In genomic region chr17:29833801-29834200, GRCh38 we compare ENCODE assay signal across 23 cellular contexts.
DNase-seq lines count a peak whose midpoint lies in the region; ATAC-seq, FAIRE-seq and TF ChIP-seq lines count a peak whose summit lies in the region.
"Had no signal": no experiment of that assay in that cellular context is flagged by ENCODE, and none has a peak within 500 bp of the region (broad histone marks: within the 10 kb centered on the region; RNA-seq: fewer than 3 reads in every experiment).

No MANE protein-coding gene starts in this region.

- no peaks in the 10 kb centered on the region for H3K79me2 ChIP-seq in HepG2 (ENCODE audit: insufficient read depth, low read length)

- no peak overlapping the region for H3K4me3 ChIP-seq in HepG2 (replicated peaks in 1 of 3; ENCODE audit: insufficient read depth in 1 of 3, low read depth in 2 of 3, low read length in 3 of 3)
- no peak overlapping the region for H3K4me3 ChIP-seq in right lobe of liver
- no peak overlapping the region for H3K4me3 ChIP-seq in spleen
- H3K4me3 ChIP-seq: A549; BLaER1 treated with 17β-estradiol and CSF1 and Interleukin-3, amounts not matched to agents 10 nM and 100 nM; GM12878 had no signal

- peaks cover 13% of the 10 kb centered on the region for H3K4me1 Mint-ChIP-seq in T-helper 17 cell

- POLR2A ChIA-PET in HepG2 (lab: Yijun Ruan, JAX): no interaction called here

- H3K27ac Mint-ChIP-seq in T-helper 17 cell: peak overlapping the region; percentile 8
- H3K27ac Mint-ChIP-seq: B cell; CD4-positive, alpha-beta T cell; CD8-positive, alpha-beta T cell had no signal

- no peaks in the 10 kb centered on the region for H3K36me3 ChIP-seq in HepG2 (replicated peaks in 1 of 2; ENCODE audit: control insufficient read depth in 1 of 2, insufficient read depth in 2 of 2, low read length in 2 of 2)
- H3K36me3 ChIP-seq in right lobe of liver: no peaks in the 10 kb centered on the region
- H3K36me3 ChIP-seq in spleen: peaks cover 0 to 6% (median 0%) of the 10 kb centered on the region in 6 donors

- H3K4me3 Mint-ChIP-seq in T-helper 17 cell: no peak overlapping the region
- H3K4me3 Mint-ChIP-seq: B cell; CD4-positive, alpha-beta T cell; CD8-positive, alpha-beta T cell had no signal

- no peak for TF ChIP-seq RAD21 in HepG2 (CRISPR knock-in tag; IDR thresholded peaks at IDR 0.05)

- no peak overlapping the region for H3K9ac ChIP-seq in HepG2 (ENCODE audit: insufficient read depth, low read depth, low read length)
- H3K9ac ChIP-seq: BLaER1 treated with 17β-estradiol and CSF1 and Interleukin-3, amounts not matched to agents 10 nM and 100 nM had no signal

- H3K27me3 ChIP-seq in HepG2 (ENCODE audit: control insufficient read depth in 1 of 2, insufficient read depth in 2 of 2, low read length in 2 of 2) (no peaks in the 10 kb centered on the region), right lobe of liver (no peaks in the 10 kb centered on the region), spleen (replicated peaks in 1 of 7) (no peaks in the 10 kb centered on the region)
- H3K27me3 ChIP-seq: BLaER1 treated with 17β-estradiol and CSF1 and Interleukin-3, amounts not matched to agents 10 nM and 100 nM had no signal

- TF ChIP-seq EP300 in HepG2 (IDR thresholded peaks at IDR 0.05; ENCODE audit: low read depth in 2 of 2, low read length in 2 of 2): no peak
- TF ChIP-seq EP300 in HepG2 (CRISPR knock-in tag; IDR thresholded peaks at IDR 0.05; ENCODE audit: borderline replicate concordance): no peak

- in situ Hi-C loops in HepG2 (cut with HindIII; ENCODE audit: extremely low pct_ligation_motif_present, low pct_unique_long_range_greater_than_20kb): loop anchor here (10.0 kb wide), 1 partner anchor 61 kb away; no protein-coding TSS in a partner anchor

- CTCF ChIA-PET in HepG2 (lab: Yijun Ruan, JAX; ENCODE audit: low intra/inter-chr PET ratio, low total read pairs): no interaction called here

- H3K4me1 ChIP-seq in HepG2 (ENCODE audit: insufficient read depth, low read length) (peaks cover 6% of the 10 kb centered on the region; the same call in 1 of the 2 replicates), right lobe of liver (no peaks in the 10 kb centered on the region), spleen (no peaks in the 10 kb centered on the region)
- H3K4me1 ChIP-seq: Caco-2 had no signal

- H3K36me3 Mint-ChIP-seq in T-helper 17 cell (ENCODE audit: low read depth): peaks cover 3% of the 10 kb centered on the region
- H3K36me3 Mint-ChIP-seq: CD8-positive, alpha-beta T cell had no signal

- no TSS peak for BruUV-seq in HepG2 (replicated peaks; lab: Mats Ljungman, UMichigan)

- H4K20me1 ChIP-seq in HepG2 (ENCODE audit: insufficient read depth, low read length): no peaks in the 10 kb centered on the region

- no peak for FAIRE-seq in HepG2 (lab: Jason Lieb, UNC)
- FAIRE-seq in frontal cortex (lab: Jason Lieb, UNC): peak; percentile 39
- FAIRE-seq: A549, D721Med, GM12892, GM18507 had no signal

- H3K27ac ChIP-seq in HepG2 (ENCODE audit: extremely low read length, insufficient read depth, low read length) (no peak overlapping the region), right lobe of liver (no peak overlapping the region), spleen (no peak overlapping the region)
- H3K27ac ChIP-seq: 22Rv1; A549; BLaER1 treated with 17β-estradiol and CSF1 and Interleukin-3, amounts not matched to agents 10 nM and 100 nM; C4-2B had no signal

- H2AFZ ChIP-seq in HepG2 (ENCODE audit: low read length): no peak overlapping the region

- no peaks in the 10 kb centered on the region for H3K27me3 Mint-ChIP-seq in T-helper 17 cell
- H3K27me3 Mint-ChIP-seq: B cell; CD4-positive, alpha-beta T cell had no signal

- TF ChIP-seq POLR2A in HepG2 (IDR thresholded peaks at IDR 0.05; ENCODE audit: insufficient read depth in 1 of 2, low read depth in 2 of 2, low read length in 2 of 2): no peak
- TF ChIP-seq POLR2A in right lobe of liver (IDR thresholded peaks at IDR 0.05): no peak
- TF ChIP-seq POLR2A in spleen (IDR thresholded peaks at IDR 0.05): no peak

- no peak overlapping the region for H3K4me2 ChIP-seq in HepG2 (ENCODE audit: low read depth, low read length)
- H3K4me2 ChIP-seq: A549; BLaER1 treated with 17β-estradiol and CSF1 and Interleukin-3, amounts not matched to agents 10 nM and 100 nM had no signal

- WGBS in HepG2 (ENCODE audit: low lambda C conversion rate): 86% methylated on average over 1 of the region's 1 CpG
- 82% methylated on average over 1 of the region's 1 CpG for WGBS in right lobe of liver (ENCODE audit: insufficient coverage, low coverage, low lambda C conversion rate, missing lambda C conversion rate)
- 91 to 98% (median 97%) methylated on average over 1 of the region's 1 CpG for WGBS in spleen, 5 donors

- H3K9me3 ChIP-seq in HepG2 (ENCODE audit: low read length) (no peaks in the 10 kb centered on the region), right lobe of liver (no peaks in the 10 kb centered on the region), T-helper 17 cell (ENCODE audit: control insufficient read depth, low read length, poor library complexity, severe bottlenecking) (no peaks in the 10 kb centered on the region), spleen (no peaks in the 10 kb centered on the region)
- H3K9me3 ChIP-seq: A549, Caco-2 had no signal

- TF ChIP-seq CTCF in HepG2 (CRISPR knock-in tag; IDR thresholded peaks at IDR 0.05): no peak
- TF ChIP-seq CTCF in right lobe of liver (IDR thresholded peaks at IDR 0.05): no peak
- TF ChIP-seq CTCF in spleen (IDR thresholded peaks at IDR 0.05 in 8 of 11, conservative IDR thresholded peaks at IDR 0.05 in 3 of 11): no peak

- ATAC-seq in HepG2 (no peak), right lobe of liver (no peak), T-helper 17 cell (no peak)
- ATAC-seq: A549; CD8-positive, alpha-beta T cell; GM12878 had no signal

- intact Hi-C loops in HepG2 (cut with micrococcal nuclease; ENCODE audit: unreplicated experiment) (no loop called here), right lobe of liver (cut with DNase I) (no loop called here), spleen (cut with DNase I; ENCODE audit: low total_unique reads) (no loop called here)

- DNase-seq in HepG2 (ENCODE audit: low spot score) (no peak), right lobe of liver (no peak), T-helper 17 cell (no peak), frontal cortex (ENCODE audit: low spot score in 2 of 2) (no peak), spleen (no peak), NAMALWA (ENCODE audit: low spot score) (no peak)
- DNase-seq: AML-193; Caco-2; Calu3; CD4-positive, alpha-beta T cell; CD8-positive, alpha-beta T cell; DMS79 treated with DMSO at 0.1 percent for 48 hours; EL; GDM1 had no signal

TF ChIP-seq in HepG2, 621 proteins besides CTCF, POLR2A, EP300 and RAD21:
- TF ChIP-seq ZNF274 (CRISPR knock-in tag; IDR thresholded peaks at IDR 0.05): no peak
- peak; percentile 90 for TF ChIP-seq HNRNPK (IDR thresholded peaks at IDR 0.05; ENCODE audit: low read depth, low read length, poor library complexity, severe bottlenecking)
